ENCODE assay signal across 23 cellular contexts in genomic region chr16:10610499-10611184, GRCh38. TPM values are rescaled to one million over a fixed set of nuclear protein-coding genes. Genes with fewer than 3 reads are reported as not detected.
"Had no signal": no experiment of that assay in that cellular context is flagged by ENCODE, and none has a peak within 500 bp of the region (broad histone marks: within the 10 kb centered on the region; RNA-seq: fewer than 3 reads in every experiment).

No MANE protein-coding gene starts in this region.

- H3K9ac ChIP-seq: neural progenitor cell had no signal

- H3K27ac Mint-ChIP-seq: activated naive CD8-positive, alpha-beta T cell treated with anti-CD3 and anti-CD28 coated beads, Interleukin-2, amount 10 ng/mL, durations not matched to agents 7 days and 5 days; neural progenitor cell had no signal

- H3K9me3 Mint-ChIP-seq: activated naive CD8-positive, alpha-beta T cell treated with anti-CD3 and anti-CD28 coated beads, Interleukin-2, amount 10 ng/mL, durations not matched to agents 7 days and 5 days; activated T-cell treated with anti-CD3 and anti-CD28 coated beads, Interleukin-2, amount 50 U/mL, for 4 hours; naive thymus-derived CD8-positive, alpha-beta T cell; neural progenitor cell had no signal

- H3K4me2 ChIP-seq: neural progenitor cell had no signal

- H3K4me3 Mint-ChIP-seq: activated naive CD8-positive, alpha-beta T cell treated with anti-CD3 and anti-CD28 coated beads, Interleukin-2, amount 10 ng/mL, durations not matched to agents 7 days and 5 days; activated T-cell treated with anti-CD3 and anti-CD28 coated beads, Interleukin-2, amount 50 U/mL, for 4 hours; naive thymus-derived CD8-positive, alpha-beta T cell; neural progenitor cell had no signal

- H2AFZ ChIP-seq: neural progenitor cell had no signal

- H3K27ac ChIP-seq: coronary artery, esophagus muscularis mucosa, gastrocnemius medialis, neural progenitor cell, thoracic aorta had no signal

- H3K36me3 ChIP-seq: esophagus muscularis mucosa, gastrocnemius medialis, neural progenitor cell, thoracic aorta had no signal

- H3K9me3 ChIP-seq: esophagus muscularis mucosa, gastrocnemius medialis, thoracic aorta had no signal

- H3K27me3 ChIP-seq: gastrocnemius medialis, neural progenitor cell had no signal

- ATAC-seq: activated T-cell treated with anti-CD3 and anti-CD28 coated beads, Interleukin-2, amount 50 U/mL, for 4 hours; gastrocnemius medialis; left ventricle myocardium superior; naive thymus-derived CD8-positive, alpha-beta T cell; sciatic nerve had no signal

- DNase-seq: activated CD4-positive, alpha-beta T cell treated with anti-CD3 and anti-CD28 coated beads, Interleukin-2, amount 50 U/mL, for 4 hours; activated CD8-positive, alpha-beta memory T cell treated with anti-CD3 and anti-CD28 coated beads, Interleukin-2, amount 50 U/mL, for 48 hours; activated naive CD4-positive, alpha-beta T cell treated with Interleukin-2 at 50 U/mL for 16 hours; activated naive CD8-positive, alpha-beta T cell treated with anti-CD3 and anti-CD28 coated beads, Interleukin-2, amount 10 ng/mL, durations not matched to agents 7 days and 5 days; activated T-cell treated with anti-CD3 and anti-CD28 coated beads, Interleukin-2, amount 50 U/mL, for 4 hours; amniotic stem cell; cerebellar nuclear complex; gastrocnemius medialis; hypothalamus; left ventricle myocardium superior; mesenchymal stem cell; naive thymus-derived CD8-positive, alpha-beta T cell; posterior cingulate gyrus; small intestine; stimulated activated CD4-positive, alpha-beta T cell treated with anti-CD3 and anti-CD28 coated beads, Interleukin-15, amount 100 ng/mL, for 24 hours; stimulated activated naive CD4-positive, alpha-beta T cell; T-helper 1 cell had no signal

- H3K4me3 ChIP-seq: coronary artery, esophagus muscularis mucosa, gastrocnemius medialis, neural progenitor cell, thoracic aorta had no signal

- H3K4me1 Mint-ChIP-seq: activated naive CD8-positive, alpha-beta T cell treated with anti-CD3 and anti-CD28 coated beads, Interleukin-2, amount 10 ng/mL, durations not matched to agents 7 days and 5 days had no signal

RNA-seq across cellular contexts. Expression of gene EMP2, which starts 30.2 kb away (rescaled TPM):
- total RNA-seq: activated CD8-positive, alpha-beta memory T cell treated with anti-CD3 and anti-CD28 coated beads for 36 hours; activated naive CD8-positive, alpha-beta T cell treated with anti-CD3 and anti-CD28 coated beads, Interleukin-2, amount 10 ng/mL, durations not matched to agents 7 days and 5 days; naive thymus-derived CD8-positive, alpha-beta T cell had no signal
- polyA plus RNA-seq: naive thymus-derived CD8-positive, alpha-beta T cell had no signal
